Comparison of ENCODE assay signal across 13 cellular contexts in the genomic region with DNA sequence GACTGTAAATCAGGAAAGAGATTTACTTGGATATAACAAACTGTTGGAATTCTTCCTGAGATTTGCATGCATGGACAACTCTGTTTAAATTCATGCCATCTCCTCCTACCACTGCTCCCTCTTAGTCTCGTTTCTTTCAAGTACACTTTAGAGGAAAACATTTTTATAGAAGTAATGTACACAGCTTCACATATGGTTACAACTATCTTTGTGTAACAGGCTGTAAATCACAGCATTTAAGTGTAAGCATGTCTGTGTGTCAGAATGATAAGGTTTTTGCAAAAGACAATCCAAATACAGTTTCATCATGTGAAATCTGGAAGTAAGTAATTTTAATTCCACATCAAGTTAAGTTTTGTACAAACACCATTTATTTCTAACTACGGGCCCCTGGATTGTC. TPM values are rescaled to one million over a fixed set of nuclear protein-coding genes. Genes with fewer than 3 reads are reported as not detected.
A peak's percentile ranks its signal among the peaks of the same experiment; 100 is the strongest.
DNase-seq lines count a peak whose midpoint lies in the region; ATAC-seq lines count a peak whose summit lies in the region.
"Had no signal": no experiment of that assay in that cellular context is flagged by ENCODE, and none has a peak within 500 bp of the region (broad histone marks: within the 10 kb centered on the region; RNA-seq: fewer than 3 reads in every experiment).

No MANE protein-coding gene starts in this region.

- no peak overlapping the region for H4K91ac ChIP-seq in mesenchymal stem cell (ENCODE audit: low read length)

- H3K18ac ChIP-seq in mesenchymal stem cell (ENCODE audit: low read depth in 1 of 2, low read length in 2 of 2): no peak overlapping the region

- no peak overlapping the region for H2BK15ac ChIP-seq in mesenchymal stem cell (ENCODE audit: low read depth, poor library complexity, severe bottlenecking)

- no peak overlapping the region for H3K14ac ChIP-seq in mesenchymal stem cell (ENCODE audit: low read length in 2 of 2)

- H2AK5ac ChIP-seq in mesenchymal stem cell (ENCODE audit: low read length, severe bottlenecking): no peak overlapping the region

- no peak overlapping the region for H3K4me2 ChIP-seq in mesenchymal stem cell (ENCODE audit: low read length, poor library complexity, severe bottlenecking)
- H3K4me2 ChIP-seq: BLaER1 treated with 17β-estradiol and CSF1 and Interleukin-3, amounts not matched to agents 10 nM and 100 nM had no signal

- H3K9ac ChIP-seq in SK-N-MC (ENCODE audit: insufficient read length) (peak overlapping the region; percentile 24), mesenchymal stem cell (ENCODE audit: low read length) (no peak overlapping the region)
- H3K9ac ChIP-seq: BLaER1 treated with 17β-estradiol and CSF1 and Interleukin-3, amounts not matched to agents 10 nM and 100 nM had no signal

- no peak overlapping the region for H3K4ac ChIP-seq in mesenchymal stem cell (ENCODE audit: low read depth in 1 of 2, low read length in 2 of 2)

- DNase-seq in H4 (ENCODE audit: low spot score) (peak; percentile 4), SK-N-MC (ENCODE audit: low read depth, low spot score) (peak; percentile 60), mesenchymal stem cell (peak; percentile 3), NCI-H748 (lab: John Stamatoyannopoulos, UW; ENCODE audit: unreplicated experiment) (no peak), SW 1271 (lab: John Stamatoyannopoulos, UW) (no peak)
- DNase-seq: CD4-positive, CD25-positive, alpha-beta regulatory T cell; DMS53; GF-D8 had no signal

- H3K36me3 ChIP-seq in SK-N-MC (ENCODE audit: insufficient read depth, low read length): no peaks in the 10 kb centered on the region
- no peaks in the 10 kb centered on the region for H3K36me3 ChIP-seq in mesenchymal stem cell (ENCODE audit: control insufficient read depth in 1 of 2, insufficient read depth in 2 of 2, low read depth in 1 of 2, low read length in 2 of 2)
- H3K36me3 ChIP-seq: BLaER1 treated with 17β-estradiol and CSF1 and Interleukin-3, amounts not matched to agents 10 nM and 100 nM had no signal

- peak overlapping the region; percentile 57 for H3K4me3 ChIP-seq in SK-N-MC
- H3K4me3 ChIP-seq in mesenchymal stem cell (ENCODE audit: insufficient read depth in 1 of 2, low read depth in 1 of 2, low read length in 2 of 2): no peak overlapping the region
- H3K4me3 ChIP-seq: BLaER1 treated with 17β-estradiol and CSF1 and Interleukin-3, amounts not matched to agents 10 nM and 100 nM had no signal

- no peak overlapping the region for H2BK12ac ChIP-seq in mesenchymal stem cell (ENCODE audit: low read length in 2 of 2)

- H3K4me1 ChIP-seq in mesenchymal stem cell (ENCODE audit: control insufficient read depth, insufficient read depth, low read depth, low read length): peaks cover 2% of the 10 kb centered on the region
- H3K4me1 ChIP-seq: BLaER1 treated with 17β-estradiol and CSF1 and Interleukin-3, amounts not matched to agents 10 nM and 100 nM had no signal

- no peak overlapping the region for H2BK5ac ChIP-seq in mesenchymal stem cell (ENCODE audit: low read depth, low read length, poor library complexity, severe bottlenecking)

- H4K8ac ChIP-seq in mesenchymal stem cell (ENCODE audit: low read length): no peak overlapping the region

- H3K79me1 ChIP-seq in mesenchymal stem cell (replicated peaks; ENCODE audit: low read length, poor library complexity, severe bottlenecking): no peaks in the 10 kb centered on the region

- no peak overlapping the region for H2BK120ac ChIP-seq in mesenchymal stem cell (ENCODE audit: low read depth, low read length)

- H3K27me3 ChIP-seq in mesenchymal stem cell (ENCODE audit: control insufficient read depth in 1 of 2, insufficient read depth in 1 of 2, low read length in 2 of 2): no peaks in the 10 kb centered on the region
- H3K27me3 ChIP-seq: BLaER1 treated with 17β-estradiol and CSF1 and Interleukin-3, amounts not matched to agents 10 nM and 100 nM had no signal

- no peak for ATAC-seq in HG02970 (IDR thresholded peaks at IDR 0.05; ENCODE audit: low FRiP score, unreplicated experiment)
- no peak for ATAC-seq in HG03175 (IDR thresholded peaks at IDR 0.05; ENCODE audit: unreplicated experiment)
- ATAC-seq: HCT116 had no signal

- no peak overlapping the region for H2AFZ ChIP-seq in mesenchymal stem cell (ENCODE audit: low read depth, low read length)

- no CpG with 5 or more reads among the region's 2 CpGs for WGBS in mesenchymal stem cell

- H3K9me3 ChIP-seq in SK-N-MC (ENCODE audit: low read depth, low read length) (no peaks in the 10 kb centered on the region), mesenchymal stem cell (ENCODE audit: control insufficient read depth, low read length) (no peaks in the 10 kb centered on the region)
- H3K9me3 ChIP-seq: BLaER1 treated with 17β-estradiol and CSF1 and Interleukin-3, amounts not matched to agents 10 nM and 100 nM had no signal

- H3K23ac ChIP-seq in mesenchymal stem cell (ENCODE audit: low read length in 2 of 2): no peak overlapping the region

- H3K27ac ChIP-seq in SK-N-MC: peak overlapping the region; percentile 89
- H3K27ac ChIP-seq in mesenchymal stem cell (ENCODE audit: low read length, poor library complexity, severe bottlenecking): no peak overlapping the region
- H3K27ac ChIP-seq: BLaER1 treated with 17β-estradiol and CSF1 and Interleukin-3, amounts not matched to agents 10 nM and 100 nM; HL-60 had no signal

RNA-seq across cellular contexts. Expression of a gene that starts 21.5 kb away (rescaled TPM):
- 0.08 TPM in 1 of 2 replicates, not detected in the other for total RNA-seq in H4 (2014; rRNA removed; shearing (Covaris generic))
- 0.28 TPM for polyA plus RNA-seq in mesenchymal stem cell (2013, experiment 1 of 2)
- polyA plus RNA-seq in mesenchymal stem cell (2013, experiment 2 of 2): 0.22 TPM

Comparison
In these comparisons a context has a peak if more than half of its experiments do, and no peak if none do; other contexts are left out.
1. DNase-seq: peak in H4 (single experiment), SK-N-MC (single experiment) and mesenchymal stem cell (single experiment); none in NCI-H748 (single experiment) and SW 1271 (0 of 2).